ENCODE assay signal across 9 cellular contexts in the genomic region with DNA sequence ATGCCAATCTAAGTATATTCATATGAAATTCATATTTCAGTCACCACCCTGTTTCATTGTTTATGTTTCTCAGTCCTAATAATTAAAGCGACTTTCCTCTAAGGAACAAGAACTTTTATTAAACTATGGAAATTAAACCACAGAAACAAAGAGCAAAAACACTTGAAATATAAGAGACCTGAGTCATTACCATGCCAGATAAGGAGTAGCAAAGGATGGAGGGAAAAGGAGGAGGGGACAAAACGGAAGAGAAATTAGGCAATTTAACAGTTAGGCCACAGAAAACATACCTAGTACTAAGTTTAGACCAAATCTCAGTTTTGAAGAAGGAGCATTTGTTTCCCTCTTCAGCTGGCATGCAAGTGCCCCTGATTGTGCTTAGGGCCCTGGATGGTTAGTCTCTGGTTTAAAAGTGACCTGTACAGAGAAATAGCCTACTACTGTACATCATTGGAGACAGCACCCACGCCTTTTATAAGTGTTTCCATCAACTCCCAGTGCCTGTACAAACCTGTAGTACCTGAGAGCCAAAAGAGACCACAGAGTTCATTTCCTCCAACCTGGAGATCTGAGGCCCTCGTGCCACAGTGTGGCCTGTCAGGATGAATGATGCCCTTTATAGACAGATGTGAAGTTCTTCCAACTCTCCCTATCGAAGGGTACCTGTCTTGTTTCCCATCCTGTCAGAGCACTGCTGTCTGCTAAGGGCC.
DNase-seq lines count a peak whose midpoint lies in the region; ATAC-seq, FAIRE-seq and TF ChIP-seq lines count a peak whose summit lies in the region.
"Had no signal": no experiment of that assay in that cellular context is flagged by ENCODE, and none has a peak within 500 bp of the region (broad histone marks: within the 10 kb centered on the region; RNA-seq: fewer than 3 reads in every experiment).

No MANE protein-coding gene starts in this region.

- TF ChIP-seq CTCF in AG04450 (IDR thresholded peaks at IDR 0.05; ENCODE audit: low read depth, low read length) = no peak
- TF ChIP-seq CTCF in fibroblast of villous mesenchyme (IDR thresholded peaks at IDR 0.05; ENCODE audit: insufficient read depth, low read depth, low read length) = no peak

- FAIRE-seq in RCC 7860 (lab: Jason Lieb, UNC) = peak; percentile 79

- CTCF ChIA-PET in AG04450 (lab: Charles Lee) = no interaction called here

- no peak overlapping the region for H3K4me3 ChIP-seq in AG04450 (ENCODE audit: low read depth, low read length)
- H3K4me3 ChIP-seq in fibroblast of villous mesenchyme (ENCODE audit: low read depth, low read length) = no peak overlapping the region

- H3K9me3 ChIP-seq in AG04450 (ENCODE audit: control insufficient read depth, insufficient read depth, low read length) = no peaks in the 10 kb centered on the region

- H3K27me3 ChIP-seq in AG04450 (ENCODE audit: control insufficient read depth, insufficient read depth, low read length) = no peaks in the 10 kb centered on the region

- DNase-seq in AG04450 (ENCODE audit: low read depth, low spot score) (no peak), RCC 7860 (ENCODE audit: low spot score) (peak; percentile 60), fibroblast of villous mesenchyme (ENCODE audit: low read depth) (peak; percentile 76), NCI-H1694 (lab: John Stamatoyannopoulos, UW) (no peak), NCI-H446 treated with DMSO at 0.1 percent for 48 hours (lab: John Stamatoyannopoulos, UW) (no peak), NCI-H146 (lab: John Stamatoyannopoulos, UW) (no peak)
- DNase-seq: activated effector memory CD4-positive, alpha-beta T cell treated with Interleukin-2 at 50 U/mL for 16 hours had no signal

- ATAC-seq in GM21381 (IDR thresholded peaks at IDR 0.05; ENCODE audit: unreplicated experiment) (peak; percentile 43), GM21825 (IDR thresholded peaks at IDR 0.05; ENCODE audit: unreplicated experiment) (no peak)

- POLR2A ChIA-PET in AG04450 (lab: Yijun Ruan, JAX) = no interaction called here

- H3K27ac ChIP-seq in AG04450 (ENCODE audit: low read depth, low read length) = peak overlapping the region; percentile 68

Comparison
In these comparisons a context has a peak if more than half of its experiments do, and no peak if none do; other contexts are left out.
1. DNase-seq: peak in RCC 7860 (single experiment) and fibroblast of villous mesenchyme (single experiment); none in AG04450 (single experiment), NCI-H1694 (single experiment), NCI-H446 treated with DMSO at 0.1 percent for 48 hours (single experiment) and NCI-H146 (single experiment).